14 cellular contexts compared by ENCODE assay signal in the genomic region with DNA sequence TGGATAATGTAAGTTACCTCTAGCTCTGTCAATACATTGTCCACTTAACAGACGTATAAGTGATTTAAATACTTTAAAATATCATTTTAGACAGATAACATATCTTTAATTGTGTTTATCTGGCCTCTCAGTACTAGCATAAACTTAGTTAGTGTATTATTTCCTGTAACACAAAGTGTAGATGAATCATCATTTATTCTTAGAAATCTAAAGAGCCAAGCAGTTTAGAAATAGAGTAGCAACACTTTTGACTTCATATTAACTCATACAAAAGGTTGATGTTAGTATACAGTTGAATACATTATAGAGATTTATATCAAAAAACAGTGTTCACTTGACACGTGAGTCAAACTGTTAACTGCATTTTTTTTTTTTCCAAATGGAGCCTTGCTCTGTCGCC. TPM values are rescaled to one million over a fixed set of nuclear protein-coding genes. Genes with fewer than 3 reads are reported as not detected.
DNase-seq lines count a peak whose midpoint lies in the region; ATAC-seq, FAIRE-seq and TF ChIP-seq lines count a peak whose summit lies in the region.
"Had no signal": no experiment of that assay in that cellular context is flagged by ENCODE, and none has a peak within 500 bp of the region (broad histone marks: within the 10 kb centered on the region; RNA-seq: fewer than 3 reads in every experiment).

No MANE protein-coding gene starts in this region.

- H3K36me3 ChIP-seq in heart right ventricle (peaks cover 0 to 100% (median 65%) of the 10 kb centered on the region in 9 donors), gastrocnemius medialis (peaks cover 0 to 80% of the 10 kb centered on the region in 2 donors)

- no peak for TF ChIP-seq POLR2A in gastrocnemius medialis (IDR thresholded peaks at IDR 0.05)
- TF ChIP-seq POLR2A in GM12892 (IDR thresholded peaks at IDR 0.05; ENCODE audit: low read depth, low read length), result no peak

- WGBS in heart right ventricle, 2 donors, result 77% methylated on average over 3 of the region's 3 CpGs

- H3K9me3 ChIP-seq in heart right ventricle (no peaks in the 10 kb centered on the region), gastrocnemius medialis (no peaks in the 10 kb centered on the region)
- H3K9me3 ChIP-seq: HAP-1 had no signal

- in situ Hi-C loops in gastrocnemius medialis (cut with MboI; ENCODE audit: low sequenced_read_pairs in 4 of 4), result no loop called here

- no peak for DNase-seq in T-helper 2 cell treated with Interferon-gamma antibody and Interleukin-4, amounts not matched to agents 5 μg/mL and 100 μg/mL, for 36 hours (ENCODE audit: low spot score)
- DNase-seq in T-helper 2 cell (no peak), heart right ventricle (no peak), Right ventricle myocardium inferior (ENCODE audit: missing footprints) (no peak), gastrocnemius medialis (no peak), GM12892 (ENCODE audit: insufficient read length) (no peak)
- no peak for DNase-seq in central memory CD8-positive, alpha-beta T cell (ENCODE audit: low spot score in 2 of 2)
- DNase-seq: CD8-positive, alpha-beta T cell; Karpas-422; NCI-H187; NCI-H226; NCI-H524 treated with DMSO at 0.1 percent for 48 hours had no signal

- H3K27me3 ChIP-seq in heart right ventricle, result no peaks in the 10 kb centered on the region
- no peaks in the 10 kb centered on the region for H3K27me3 ChIP-seq in gastrocnemius medialis

- peak overlapping the region; percentile 41 for H3K27ac Mint-ChIP-seq in T-helper 2 cell treated with Interferon-gamma antibody and Interleukin-4, amounts not matched to agents 5 μg/mL and 100 μg/mL, for 36 hours
- H3K27ac Mint-ChIP-seq in central memory CD8-positive, alpha-beta T cell (ENCODE audit: low read depth), result peak overlapping the region; percentile 32
- H3K27ac Mint-ChIP-seq: CD8-positive, alpha-beta T cell had no signal

- no peaks in the 10 kb centered on the region for H3K9me3 Mint-ChIP-seq in T-helper 2 cell treated with Interferon-gamma antibody and Interleukin-4, amounts not matched to agents 5 μg/mL and 100 μg/mL, for 36 hours
- H3K9me3 Mint-ChIP-seq in central memory CD8-positive, alpha-beta T cell, result no peaks in the 10 kb centered on the region
- H3K9me3 Mint-ChIP-seq: CD8-positive, alpha-beta T cell had no signal

- no peaks in the 10 kb centered on the region for H3K27me3 Mint-ChIP-seq in T-helper 2 cell treated with Interferon-gamma antibody and Interleukin-4, amounts not matched to agents 5 μg/mL and 100 μg/mL, for 36 hours (ENCODE audit: low read depth)
- H3K27me3 Mint-ChIP-seq in central memory CD8-positive, alpha-beta T cell, result no peaks in the 10 kb centered on the region

- no peak overlapping the region for H3K4me3 Mint-ChIP-seq in T-helper 2 cell treated with Interferon-gamma antibody and Interleukin-4, amounts not matched to agents 5 μg/mL and 100 μg/mL, for 36 hours
- H3K4me3 Mint-ChIP-seq in central memory CD8-positive, alpha-beta T cell, result no peak overlapping the region
- H3K4me3 Mint-ChIP-seq: CD8-positive, alpha-beta T cell had no signal

- peaks cover 61% of the 10 kb centered on the region for H3K36me3 Mint-ChIP-seq in T-helper 2 cell treated with Interferon-gamma antibody and Interleukin-4, amounts not matched to agents 5 μg/mL and 100 μg/mL, for 36 hours (ENCODE audit: low read depth)
- peaks cover 65% of the 10 kb centered on the region for H3K36me3 Mint-ChIP-seq in central memory CD8-positive, alpha-beta T cell (ENCODE audit: insufficient read depth)

- peaks cover 0 to 14% (median 0%) of the 10 kb centered on the region in 9 donors for H3K4me1 ChIP-seq in heart right ventricle
- peaks cover 10 to 16% of the 10 kb centered on the region in 2 donors for H3K4me1 ChIP-seq in gastrocnemius medialis
- H3K4me1 ChIP-seq: HAP-1 had no signal

- no peak for FAIRE-seq in GM12892 (lab: Jason Lieb, UNC)

- peaks cover 12% of the 10 kb centered on the region for H3K4me1 Mint-ChIP-seq in T-helper 2 cell treated with Interferon-gamma antibody and Interleukin-4, amounts not matched to agents 5 μg/mL and 100 μg/mL, for 36 hours (ENCODE audit: low read depth)
- H3K4me1 Mint-ChIP-seq in central memory CD8-positive, alpha-beta T cell, result peaks cover 5% of the 10 kb centered on the region

- peak in 5 of 8 donors; percentile 31 to 79 (median 71) for ATAC-seq in heart right ventricle
- no peak for ATAC-seq in Right ventricle myocardium inferior
- ATAC-seq in central memory CD8-positive, alpha-beta T cell (replicated peaks; ENCODE audit: extremely low read depth, poor library complexity, severe bottlenecking), result no peak
- peak; percentile 96 to 97 for ATAC-seq in gastrocnemius medialis
- ATAC-seq in GM19397 (IDR thresholded peaks at IDR 0.05; ENCODE audit: unreplicated experiment), result no peak
- ATAC-seq: CD8-positive, alpha-beta T cell had no signal

- H3K4me3 ChIP-seq in heart right ventricle (no peak overlapping the region), gastrocnemius medialis (no peak overlapping the region)
- H3K4me3 ChIP-seq: HAP-1 had no signal

- TF ChIP-seq CTCF in heart right ventricle (IDR thresholded peaks at IDR 0.05) (no peak), gastrocnemius medialis (IDR thresholded peaks at IDR 0.05 in 4 of 5, conservative IDR thresholded peaks at IDR 0.05 in 1 of 5) (no peak)

- intact Hi-C loops in heart right ventricle (cut with DNase I) (no loop called here), Right ventricle myocardium inferior (cut with DNase I) (no loop called here), gastrocnemius medialis (cut with DNase I; ENCODE audit: low total_unique reads) (no loop called here)

- H3K27ac ChIP-seq in heart right ventricle, result peak overlapping the region in 4 of 10 donors; percentile 6 to 46 (median 19)
- H3K27ac ChIP-seq in gastrocnemius medialis, result peak overlapping the region; percentile 66 to 77 (median 73)

RNA-seq across cellular contexts. Expression of gene NCBP1, which starts 18.0 kb away (rescaled TPM):
- total RNA-seq in heart right ventricle (10 to 100 TPM; 11.8 to 20.4 (median 15.9) TPM), Right ventricle myocardium inferior (20.0 TPM), gastrocnemius medialis (10 to 100 TPM in 3 of 4 donors, 1 to 10 TPM in 1; 8.2 to 17.2 (median 15.7) TPM)
- polyA plus RNA-seq in heart right ventricle, result 1 to 10 TPM; 6.6 to 9.0 TPM
- 26.0 TPM for polyA plus RNA-seq in GM12892 (2012; ENCODE audit: missing spikeins)

RNA-seq across cellular contexts. Expression of gene TSTD2, which starts 18.5 kb away (rescaled TPM):
- total RNA-seq in heart right ventricle, result 10 to 100 TPM; 19.8 to 29.4 (median 23.4) TPM
- 10 to 100 TPM in 1 of 2 donors, 1 to 10 TPM in 1; 8.5 to 22.3 TPM for polyA plus RNA-seq in heart right ventricle
- 24.8 TPM for total RNA-seq in Right ventricle myocardium inferior
- 10 to 100 TPM; 11.6 to 19.9 (median 14.5) TPM for total RNA-seq in gastrocnemius medialis
- polyA plus RNA-seq in GM12892 (2012; ENCODE audit: missing spikeins), result 10.1 TPM

RNA-seq across cellular contexts. Expression of gene XPA, which starts 45.5 kb away (rescaled TPM):
- total RNA-seq in heart right ventricle (10 to 100 TPM in 3 of 10 donors, 1 to 10 TPM in 7; 7.9 to 13.7 (median 9.3) TPM), Right ventricle myocardium inferior (6.4 TPM), gastrocnemius medialis (10 to 100 TPM in 2 of 4 donors, 1 to 10 TPM in 2; 4.8 to 14.8 (median 9.7) TPM)
- polyA plus RNA-seq in heart right ventricle, result 1 to 10 TPM; 5.7 to 6.9 TPM
- polyA plus RNA-seq in GM12892 (2012; ENCODE audit: missing spikeins), result 11.5 TPM

Comparison
In these comparisons a context has a peak if more than half of its experiments do, and no peak if none do; other contexts are left out.
1. ATAC-seq: peak in heart right ventricle (5 of 8) and gastrocnemius medialis (2 of 2); none in Right ventricle myocardium inferior (single experiment), central memory CD8-positive, alpha-beta T cell (single experiment) and GM19397 (single experiment).